1 cellular context compared by ENCODE assay signal in genomic region chr1:151846686-151847227, GRCh38.
TF ChIP-seq lines count a peak whose summit lies in the region.

No MANE protein-coding gene starts in this region.

TF ChIP-seq in H1, 55 proteins besides CTCF, POLR2A, EP300 and RAD21:
- TF ChIP-seq ATF2 (IDR thresholded peaks at IDR 0.05; ENCODE audit: low read length) (no peak), MAX (IDR thresholded peaks at IDR 0.05) (no peak), KDM4A (IDR thresholded peaks at IDR 0.05; ENCODE audit: low read depth, low read length, severe bottlenecking) (no peak), SIX5 (IDR thresholded peaks at IDR 0.05; ENCODE audit: low read depth, low read length) (no peak), BRCA1 (IDR thresholded peaks at IDR 0.05; ENCODE audit: low read depth, low read length) (no peak), CREB1 (IDR thresholded peaks at IDR 0.05) (no peak), SIRT6 (IDR thresholded peaks at IDR 0.05; ENCODE audit: low read length) (no peak), E2F6 (IDR thresholded peaks at IDR 0.05) (no peak), USF2 (IDR thresholded peaks at IDR 0.05; ENCODE audit: low read length) (no peak), GABPA (IDR thresholded peaks at IDR 0.05; ENCODE audit: borderline replicate concordance, insufficient read depth, low read length) (no peak), GTF2F1 (IDR thresholded peaks at IDR 0.05; ENCODE audit: borderline replicate concordance, low read depth, low read length) (no peak), CBX8 (IDR thresholded peaks at IDR 0.05; ENCODE audit: borderline replicate concordance, low read depth, low read length) (no peak), TEAD4 (IDR thresholded peaks at IDR 0.05; ENCODE audit: low read depth, low read length) (no peak), CTBP2 (IDR thresholded peaks at IDR 0.05; ENCODE audit: borderline replicate concordance, insufficient read depth, insufficient read length, low read length) (no peak), ZNF274 (IDR thresholded peaks at IDR 0.05; ENCODE audit: borderline replicate concordance, extremely low read depth, low read length) (no peak), JUN (IDR thresholded peaks at IDR 0.05; ENCODE audit: low read depth, low read length) (no peak), NRF1 (IDR thresholded peaks at IDR 0.05; ENCODE audit: low read depth, low read length) (no peak), RFX5 (IDR thresholded peaks at IDR 0.05; ENCODE audit: borderline replicate concordance, low read depth, low read length) (no peak), YY1 (IDR thresholded peaks at IDR 0.05; ENCODE audit: low read depth, low read length) (no peak)
